In genomic region chr10:99976886-99977391, GRCh38 we compare ENCODE assay signal across 9 cellular contexts. TPM values are rescaled to one million over a fixed set of nuclear protein-coding genes. Genes with fewer than 3 reads are reported as not detected.
DNase-seq lines count a peak whose midpoint lies in the region; ATAC-seq, FAIRE-seq and TF ChIP-seq lines count a peak whose summit lies in the region.
"Had no signal": no experiment of that assay in that cellular context is flagged by ENCODE, and none has a peak within 500 bp of the region (broad histone marks: within the 10 kb centered on the region; RNA-seq: fewer than 3 reads in every experiment).

No MANE protein-coding gene starts in this region.

- H3K4me3 ChIP-seq in lung, result no peak overlapping the region
- H3K4me3 ChIP-seq: BLaER1 had no signal

- no peak for TF ChIP-seq CTCF in lung (IDR thresholded peaks at IDR 0.05; ENCODE audit: control extremely low read depth, extremely low read depth)

- WGBS in lung, 2 donors, result 60 to 62% methylated on average over 3 of the region's 3 CpGs

- no peaks in the 10 kb centered on the region for H3K9me3 ChIP-seq in lung (ENCODE audit: control insufficient read depth in 2 of 2, insufficient read depth in 1 of 2, low read length in 1 of 2)
- H3K9me3 ChIP-seq: BLaER1 had no signal

- DNase-seq in NCI-H82 (lab: John Stamatoyannopoulos, UW) (peak; percentile 33), NCI-H82 treated with DMSO at 0.1 percent for 48 hours (lab: John Stamatoyannopoulos, UW; ENCODE audit: unreplicated experiment) (no peak), cerebellar cortex (ENCODE audit: low spot score) (peak; percentile 32), lung (ENCODE audit: low spot score) (no peak), urothelium cell line (ENCODE audit: low spot score) (peak; percentile 71), GF-D8 (lab: John Stamatoyannopoulos, UW) (no peak), UCSD-AML1 (lab: John Stamatoyannopoulos, UW; ENCODE audit: unreplicated experiment) (no peak)
- no peak for DNase-seq in NK-92 treated with Interleukin-12 subunit alpha and Interleukin-12 subunit beta, amount 100 ng/mL, for 24 hours (lab: John Stamatoyannopoulos, UW)

- no peaks in the 10 kb centered on the region for H3K27me3 ChIP-seq in lung (ENCODE audit: control insufficient read depth, insufficient read depth)
- H3K27me3 ChIP-seq: BLaER1 had no signal

- peaks cover 4 to 26% of the 10 kb centered on the region in 2 donors for H3K4me1 ChIP-seq in lung (ENCODE audit: control insufficient read depth in 2 of 2, insufficient read depth in 2 of 2, low read length in 2 of 2)

- ATAC-seq in lung (ENCODE audit: insufficient read depth, low FRiP score), result peak; percentile 55

- no peak for FAIRE-seq in urothelium cell line (lab: Jason Lieb, UNC)

- peak overlapping the region in 1 of 2 donors; percentile 78 for H3K27ac ChIP-seq in lung (ENCODE audit: low read depth in 1 of 2, low read length in 1 of 2)

- H3K36me3 ChIP-seq in lung (ENCODE audit: control insufficient read depth in 2 of 2, insufficient read depth in 2 of 2, low read length in 2 of 2), result no peaks in the 10 kb centered on the region

RNA-seq across cellular contexts. Expression of gene DNMBP, which starts 32.8 kb away (rescaled TPM):
- 10 to 100 TPM; 17.4 to 31.0 TPM for total RNA-seq in lung
- 1 to 10 TPM; 6.5 to 7.6 TPM for polyA plus RNA-seq in lung

Comparison
In these comparisons a context has a peak if more than half of its experiments do, and no peak if none do; other contexts are left out.
1. DNase-seq: peak in NCI-H82 (single experiment), cerebellar cortex (single experiment) and urothelium cell line (single experiment); none in NCI-H82 treated with DMSO at 0.1 percent for 48 hours (single experiment), lung (single experiment), GF-D8 (single experiment), NK-92 treated with Interleukin-12 subunit alpha and Interleukin-12 subunit beta, amount 100 ng/mL, for 24 hours (single experiment) and UCSD-AML1 (single experiment).